ENCODE assay signal across 8 cellular contexts in the genomic region with DNA sequence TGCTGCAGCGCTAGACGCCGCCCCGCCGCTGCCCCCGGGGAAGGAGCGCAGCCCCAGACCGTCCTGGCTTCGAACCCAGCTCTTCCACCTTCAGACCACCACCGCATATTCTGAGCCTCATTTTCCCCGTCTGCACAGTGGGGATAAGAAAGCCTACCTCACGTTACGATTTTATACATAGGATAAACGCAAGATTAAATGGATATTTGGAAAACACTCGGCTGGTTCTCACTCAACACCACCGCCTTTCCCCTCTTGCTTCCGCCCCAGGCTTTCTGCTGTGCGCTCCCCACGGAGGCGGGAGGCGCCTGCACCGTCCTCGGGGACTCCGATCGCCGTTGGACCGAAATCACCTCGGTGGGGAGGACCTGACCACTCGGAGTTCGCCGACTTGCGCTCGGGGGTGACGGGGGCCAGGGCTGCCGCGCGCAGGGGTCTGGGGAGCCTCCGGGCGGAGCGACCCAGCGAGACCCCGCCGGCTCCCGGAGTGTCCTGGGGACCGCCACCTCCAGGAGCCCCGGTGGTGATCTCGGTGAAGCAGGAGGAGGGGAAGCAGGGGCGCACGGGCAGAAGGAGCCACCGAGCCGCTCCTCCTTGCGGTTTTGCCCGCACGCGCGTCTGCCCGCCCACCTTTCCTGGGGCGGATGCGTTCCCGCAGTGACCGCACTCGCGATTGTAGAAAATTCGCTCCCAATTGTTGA. TPM values are rescaled to one million over a fixed set of nuclear protein-coding genes. Genes with fewer than 3 reads are reported as not detected.
DNase-seq lines count a peak whose midpoint lies in the region; ATAC-seq and TF ChIP-seq lines count a peak whose summit lies in the region.

No MANE protein-coding gene starts in this region.

- peak overlapping the region; percentile 69 for H3K27ac Mint-ChIP-seq in mesothelial cell of epicardium

- TF ChIP-seq CTCF in AG10803 (conservative IDR thresholded peaks at IDR 0.05; ENCODE audit: low read length) (no peak), IMR-90 (conservative IDR thresholded peaks at IDR 0.05; ENCODE audit: low read depth, low read length) (no peak), mesothelial cell of epicardium (IDR thresholded peaks at IDR 0.05; ENCODE audit: unreplicated experiment) (no peak)

- H3K14ac ChIP-seq in IMR-90 (replicated peaks; ENCODE audit: low read depth, low read length), result peak overlapping the region; percentile 95

- dilution Hi-C loops in IMR-90 (cut with HindIII; ENCODE audit: low sequenced_read_pairs, unreplicated experiment), result no loop called here

- no peak overlapping the region for H2AK5ac ChIP-seq in IMR-90 (ENCODE audit: low read depth, low read length)

- in situ Hi-C loops in IMR-90 (cut with MboI; ENCODE audit: low sequenced_read_pairs), result no loop called here

- peaks cover 37% of the 10 kb centered on the region for H3K27me3 Mint-ChIP-seq in mesothelial cell of epicardium (ENCODE audit: low read depth)

- H4K20me1 ChIP-seq in IMR-90 (ENCODE audit: insufficient read depth, low read length), result no peaks in the 10 kb centered on the region

- H3K4me3 Mint-ChIP-seq in mesothelial cell of epicardium, result peak overlapping the region; percentile 87

- peaks cover 12% of the 10 kb centered on the region; the same call in 1 of the 2 replicates for H3K9me1 ChIP-seq in IMR-90 (ENCODE audit: insufficient read depth, low read length)

- CTCF ChIA-PET in IMR-90 (lab: Yijun Ruan, JAX), result interaction anchor here (1.4 kb wide), 1 partner anchor 9 kb away, joined by 3 read pairs; no protein-coding TSS in a partner anchor

- H3K9me3 ChIP-seq in IMR-90 (ENCODE audit: control insufficient read depth, insufficient read depth, low read length) (no peaks in the 10 kb centered on the region), stomach smooth muscle (ENCODE audit: control insufficient read depth in 2 of 2, low read length in 2 of 2) (no peaks in the 10 kb centered on the region)

- no peak for TF ChIP-seq RAD21 in IMR-90 (IDR thresholded peaks at IDR 0.05; ENCODE audit: low read length)

- H3K27me3 ChIP-seq in IMR-90 (ENCODE audit: control insufficient read depth, insufficient read depth, low read length) (no peaks in the 10 kb centered on the region), stomach smooth muscle (ENCODE audit: control insufficient read depth in 1 of 2, insufficient read depth in 2 of 2, low read length in 2 of 2) (no peaks in the 10 kb centered on the region)

- H4K5ac ChIP-seq in IMR-90 (ENCODE audit: low read depth, low read length), result peak overlapping the region; percentile 76

- TF ChIP-seq POLR2A in GM19193 (IDR thresholded peaks at IDR 0.05; ENCODE audit: extremely low read depth, insufficient read depth, insufficient read length) (peak; percentile 64), IMR-90 (IDR thresholded peaks at IDR 0.05; ENCODE audit: low read depth, low read length) (peak; percentile 28; the same call in 1 of the 2 replicates)

- H3K4me2 ChIP-seq in IMR-90 (ENCODE audit: low read depth, low read length), result peak overlapping the region; percentile 83

- peak overlapping the region; percentile 89 for H2AK9ac ChIP-seq in IMR-90 (replicated peaks; ENCODE audit: low read depth, low read length, poor library complexity)

- H3K36me3 ChIP-seq in IMR-90 (ENCODE audit: control insufficient read depth, insufficient read depth, low read length) (no peaks in the 10 kb centered on the region; the same call in 1 of the 2 replicates), stomach smooth muscle (ENCODE audit: control insufficient read depth in 2 of 2, insufficient read depth in 2 of 2, low read length in 2 of 2) (no peaks in the 10 kb centered on the region)

- peak; percentile 30 for DNase-seq in AG10803 (ENCODE audit: low read depth)
- DNase-seq in IMR-90, result peak; percentile 44
- DNase-seq in activated CD4-positive, alpha-beta T cell treated with anti-CD3 and anti-CD28 coated beads for 4 hours, result peak; percentile 36 to 54
- peak; percentile 60 for DNase-seq in ecto neural progenitor cell (ENCODE audit: low spot score)
- DNase-seq in mesothelial cell of epicardium (ENCODE audit: low spot score in 2 of 2, unreplicated experiment in 2 of 2), result peak in 1 of 2 experiments; percentile 56
- no peak for DNase-seq in NCI-H2196 treated with DMSO at 0.1 percent for 48 hours (lab: John Stamatoyannopoulos, UW; ENCODE audit: unreplicated experiment)

- H3K27ac ChIP-seq in IMR-90 (ENCODE audit: insufficient read depth, low read length) (peak overlapping the region; percentile 51), stomach smooth muscle (ENCODE audit: low read length) (peak overlapping the region; percentile 76)

- H3K4me3 ChIP-seq in AG10803 (ENCODE audit: low read length) (peak overlapping the region; percentile 80), IMR-90 (ENCODE audit: insufficient read depth, low read depth, low read length) (peak overlapping the region; percentile 63), stomach smooth muscle (ENCODE audit: low read length in 2 of 2) (peak overlapping the region; percentile 75 to 88)

- no TSS peak for BruUV-seq in IMR-90 (replicated peaks; lab: Mats Ljungman, UMichigan)

- peak overlapping the region; percentile 73 to 95 for H4K8ac ChIP-seq in IMR-90 (ENCODE audit: low read depth in 2 of 2, low read length in 2 of 2)

- no peaks in the 10 kb centered on the region for H3K9me3 Mint-ChIP-seq in mesothelial cell of epicardium

- H3K4ac ChIP-seq in IMR-90 (ENCODE audit: low read depth, low read length), result peak overlapping the region; percentile 90

- 3% methylated on average over 17 of the region's 64 CpGs; no CpG with 5 or more reads in 1 of the 2 experiments for WGBS in IMR-90 (ENCODE audit: extremely low coverage in 2 of 2, insufficient read length in 1 of 2), 2 experiments

- peak overlapping the region; percentile 97 for H2AFZ ChIP-seq in IMR-90 (replicated peaks; ENCODE audit: low read length, poor library complexity)

- peak overlapping the region; percentile 64 for H3K56ac ChIP-seq in IMR-90 (ENCODE audit: extremely low read depth, insufficient read depth, low read length)

- H3K36me3 Mint-ChIP-seq in mesothelial cell of epicardium, result no peaks in the 10 kb centered on the region

- H3K79me1 ChIP-seq in IMR-90 (ENCODE audit: low read depth in 1 of 2, low read length in 2 of 2), result peaks cover 0 to 7% of the 10 kb centered on the region in 2 experiments; a peak in 2 of 4 replicates

- H2BK15ac ChIP-seq in IMR-90 (ENCODE audit: low read depth, low read length), result peak overlapping the region; percentile 35; the same call in 2 of the 3 replicates

- H3K4me1 Mint-ChIP-seq in mesothelial cell of epicardium, result peaks cover 17% of the 10 kb centered on the region

- H3K18ac ChIP-seq in IMR-90 (ENCODE audit: low read depth, low read length), result peak overlapping the region; percentile 71

- H2BK120ac ChIP-seq in IMR-90 (ENCODE audit: low read depth, low read length), result peak overlapping the region; percentile 73

- peak; percentile 35 for ATAC-seq in IMR-90 (ENCODE audit: low read depth)

- peak overlapping the region; percentile 75 for H4K91ac ChIP-seq in IMR-90 (ENCODE audit: insufficient read depth, low read depth, low read length)

- intact Hi-C loops in IMR-90 (cut with micrococcal nuclease), result loop anchor here (2.0 kb wide), 2 partner anchors 134 to 312 kb away; no protein-coding TSS in a partner anchor

- H2BK20ac ChIP-seq in IMR-90 (ENCODE audit: low read depth, low read length), result 0 out of 2 replicates have a peak overlapping the region, but pooled peaks have one; percentile 66

- H3K4me1 ChIP-seq in IMR-90 (ENCODE audit: control insufficient read depth, insufficient read depth, low read length) (peaks cover 22% of the 10 kb centered on the region), stomach smooth muscle (ENCODE audit: control insufficient read depth, insufficient read depth, low read length) (peaks cover 58% of the 10 kb centered on the region)

- POLR2A ChIA-PET in IMR-90 (lab: Charles Lee; ENCODE audit: unreplicated experiment), result no interaction called here

- H3K9ac ChIP-seq in IMR-90 (ENCODE audit: low read depth, low read length) (peak overlapping the region; percentile 75), stomach smooth muscle (ENCODE audit: low read length in 2 of 2) (peak overlapping the region; percentile 69 to 79)

- H3K23ac ChIP-seq in IMR-90 (ENCODE audit: low read depth, low read length), result peak overlapping the region; percentile 91

- H2BK5ac ChIP-seq in IMR-90 (ENCODE audit: low read depth, low read length, poor library complexity, severe bottlenecking), result peak overlapping the region; percentile 79

TF ChIP-seq in IMR-90, 13 proteins besides CTCF, POLR2A, EP300 and RAD21:
- TF ChIP-seq MXI1 (IDR thresholded peaks at IDR 0.05; ENCODE audit: borderline replicate concordance, low read depth, low read length), result 0 out of 2 replicates have a peak, but pooled peaks have one; percentile 51
- peak; percentile 83 for TF ChIP-seq BHLHE40 (IDR thresholded peaks at IDR 0.05; ENCODE audit: low read depth, low read length)
- TF ChIP-seq SMC3 (IDR thresholded peaks at IDR 0.05; ENCODE audit: low read depth, low read length), result no peak
- TF ChIP-seq RCOR1 (IDR thresholded peaks at IDR 0.05; ENCODE audit: insufficient replicate concordance, low read length), result peak; percentile 3

RNA-seq across cellular contexts. Expression of a gene that starts 4.0 kb away (rescaled TPM):
- total RNA-seq in IMR-90 (2012; rRNA removed), result 0.28 and 0.36 TPM in 2 replicates
- 0.70 and 1.3 TPM in 2 replicates for polyA plus RNA-seq in IMR-90 (2012; rRNA removed)
- polyA plus RNA-seq in IMR-90 (2012; cell fraction: cytosol; rRNA removed), result 1.00 and 2.2 TPM in 2 replicates
- polyA plus RNA-seq in IMR-90 (2012; cell fraction: nucleus; rRNA removed; ENCODE audit: low replicate concordance), result 4.6 and 5.7 TPM in 2 replicates
- 0.20 to 0.63 TPM (median 0.55 TPM) in 3 replicates for total RNA-seq in mesothelial cell of epicardium
